Comparison of ENCODE assay signal across 14 cellular contexts in the genomic region with DNA sequence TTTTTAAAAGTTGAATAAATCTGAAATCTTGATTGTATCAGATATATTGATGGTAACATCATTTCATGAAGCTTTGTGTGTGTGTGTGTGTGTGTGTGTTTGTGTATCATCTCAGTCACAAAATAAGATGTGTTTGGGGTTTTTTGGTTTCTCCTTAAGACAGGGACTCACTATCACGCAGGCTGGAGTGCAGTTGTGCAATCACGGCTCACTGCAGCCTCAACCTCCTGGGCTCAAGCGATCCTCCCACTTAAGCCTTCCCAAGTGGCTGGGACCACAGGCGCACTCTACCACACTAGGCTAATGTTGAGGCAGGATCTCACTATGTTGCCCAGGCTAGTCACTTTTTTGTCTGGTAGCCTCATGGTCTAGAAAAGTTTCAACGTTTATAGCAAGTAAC.
"Had no signal": no experiment of that assay in that cellular context is flagged by ENCODE, and none has a peak within 500 bp of the region (broad histone marks: within the 10 kb centered on the region; RNA-seq: fewer than 3 reads in every experiment).

No MANE protein-coding gene starts in this region.

- ATAC-seq: activated T-cell treated with anti-CD3 and anti-CD28 coated beads, Interleukin-2, amount 50 U/mL, for 4 hours; T-helper 17 cell had no signal

- H3K27ac ChIP-seq: PC-9 had no signal

- H3K4me3 ChIP-seq: PC-9 had no signal

- H3K4me2 ChIP-seq: PC-9 had no signal

- DNase-seq: activated CD4-positive, alpha-beta T cell treated with anti-CD3 and anti-CD28 coated beads, Interleukin-2, amount 10 ng/mL, durations not matched to agents 7 days and 5 days; activated CD4-positive, CD25-positive, alpha-beta regulatory T cell; activated CD8-positive, alpha-beta memory T cell treated with anti-CD3 and anti-CD28 coated beads for 24 hours; activated effector memory CD4-positive, alpha-beta T cell treated with anti-CD3 and anti-CD28 coated beads, Interleukin-2, amount 50 U/mL, for 16 hours; activated naive CD4-positive, alpha-beta T cell treated with Interleukin-2 at 50 U/mL for 16 hours; activated naive CD8-positive, alpha-beta T cell treated with anti-CD3 and anti-CD28 coated beads, Interleukin-2, amount 50 U/mL, for 24 hours; activated T-cell treated with anti-CD3 and anti-CD28 coated beads, Interleukin-2, amount 50 U/mL, for 4 hours; cerebellar nuclear complex; NCI-H1436; NCI-H2029 treated with DMSO at 0.1 percent for 48 hours; PC-9; SIG-M5; T-helper 17 cell; T-helper 9 cell had no signal

- H2AFZ ChIP-seq: PC-9 had no signal
